Comparison of ENCODE assay signal across 1 cellular context in genomic region chr16:85821441-85821901, GRCh38.
TF ChIP-seq lines count a peak whose summit lies in the region.

No MANE protein-coding gene starts in this region.

TF ChIP-seq in HepG2, 621 proteins besides CTCF, POLR2A, EP300 and RAD21 (continued from another document and continues in another):
- TF ChIP-seq, protein P1, sequence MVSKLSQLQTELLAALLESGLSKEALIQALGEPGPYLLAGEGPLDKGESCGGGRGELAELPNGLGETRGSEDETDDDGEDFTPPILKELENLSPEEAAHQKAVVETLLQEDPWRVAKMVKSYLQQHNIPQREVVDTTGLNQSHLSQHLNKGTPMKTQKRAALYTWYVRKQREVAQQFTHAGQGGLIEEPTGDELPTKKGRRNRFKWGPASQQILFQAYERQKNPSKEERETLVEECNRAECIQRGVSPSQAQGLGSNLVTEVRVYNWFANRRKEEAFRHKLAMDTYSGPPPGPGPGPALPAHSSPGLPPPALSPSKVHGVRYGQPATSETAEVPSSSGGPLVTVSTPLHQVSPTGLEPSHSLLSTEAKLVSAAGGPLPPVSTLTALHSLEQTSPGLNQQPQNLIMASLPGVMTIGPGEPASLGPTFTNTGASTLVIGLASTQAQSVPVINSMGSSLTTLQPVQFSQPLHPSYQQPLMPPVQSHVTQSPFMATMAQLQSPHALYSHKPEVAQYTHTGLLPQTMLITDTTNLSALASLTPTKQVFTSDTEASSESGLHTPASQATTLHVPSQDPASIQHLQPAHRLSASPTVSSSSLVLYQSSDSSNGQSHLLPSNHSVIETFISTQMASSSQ (IDR thresholded peaks at IDR 0.05; ENCODE audit: low read depth) = no peak
- TF ChIP-seq, protein P1 (CRISPR knock-in tag; IDR thresholded peaks at IDR 0.05; ENCODE audit: borderline replicate concordance) = no peak
- no peak for TF ChIP-seq ZNF432 (CRISPR knock-in tag; IDR thresholded peaks at IDR 0.05; ENCODE audit: borderline replicate concordance)
- no peak for TF ChIP-seq TBL1XR1 (IDR thresholded peaks at IDR 0.05; ENCODE audit: borderline replicate concordance, low read length, partially characterized antibody)
- TF ChIP-seq, protein P2, sequence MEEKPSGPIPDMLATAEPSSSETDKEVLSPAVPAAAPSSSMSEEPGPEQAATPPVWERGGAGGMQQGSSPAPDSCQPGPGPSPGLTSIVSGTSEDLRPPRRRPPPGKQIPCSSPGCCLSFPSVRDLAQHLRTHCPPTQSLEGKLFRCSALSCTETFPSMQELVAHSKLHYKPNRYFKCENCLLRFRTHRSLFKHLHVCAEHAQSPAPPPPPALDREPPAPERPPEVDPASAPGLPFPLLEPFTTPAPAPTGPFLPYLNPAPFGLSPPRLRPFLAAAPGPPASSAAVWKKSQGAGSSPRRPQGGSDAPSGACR (CRISPR knock-in tag; IDR thresholded peaks at IDR 0.05) = no peak
- TF ChIP-seq ZNF407 (CRISPR knock-in tag; IDR thresholded peaks at IDR 0.05; ENCODE audit: not compliant biosample characterization) = no peak
- no peak for TF ChIP-seq MTA1 (CRISPR knock-in tag; IDR thresholded peaks at IDR 0.05; ENCODE audit: borderline replicate concordance)
- TF ChIP-seq PITX1 (CRISPR knock-in tag; IDR thresholded peaks at IDR 0.05) = peak; percentile 83
- TF ChIP-seq ZHX2 (IDR thresholded peaks at IDR 0.05; ENCODE audit: low read depth) = no peak
- no peak for TF ChIP-seq ZHX2 (CRISPR knock-in tag; IDR thresholded peaks at IDR 0.05; ENCODE audit: borderline replicate concordance)
- no peak for TF ChIP-seq KDM1A (CRISPR knock-in tag; IDR thresholded peaks at IDR 0.05)
- TF ChIP-seq MAZ (IDR thresholded peaks at IDR 0.05; ENCODE audit: borderline replicate concordance, low read depth, low read length) = peak; percentile 52; the same call in 1 of the 2 replicates
- peak; percentile 47; the same call in 1 of the 2 replicates for TF ChIP-seq MAZ (CRISPR knock-in tag; IDR thresholded peaks at IDR 0.05; ENCODE audit: low read depth)
- TF ChIP-seq ZBTB44 (CRISPR knock-in tag; IDR thresholded peaks at IDR 0.05) = no peak
- peak; percentile 60; the same call in 1 of the 2 replicates for TF ChIP-seq GABPB1 (CRISPR knock-in tag; IDR thresholded peaks at IDR 0.05)
- no peak for TF ChIP-seq SOX5 (CRISPR knock-in tag; IDR thresholded peaks at IDR 0.05; ENCODE audit: borderline replicate concordance)
- TF ChIP-seq DNMT1 (CRISPR knock-in tag; IDR thresholded peaks at IDR 0.05) = no peak
- TF ChIP-seq, protein P3, sequence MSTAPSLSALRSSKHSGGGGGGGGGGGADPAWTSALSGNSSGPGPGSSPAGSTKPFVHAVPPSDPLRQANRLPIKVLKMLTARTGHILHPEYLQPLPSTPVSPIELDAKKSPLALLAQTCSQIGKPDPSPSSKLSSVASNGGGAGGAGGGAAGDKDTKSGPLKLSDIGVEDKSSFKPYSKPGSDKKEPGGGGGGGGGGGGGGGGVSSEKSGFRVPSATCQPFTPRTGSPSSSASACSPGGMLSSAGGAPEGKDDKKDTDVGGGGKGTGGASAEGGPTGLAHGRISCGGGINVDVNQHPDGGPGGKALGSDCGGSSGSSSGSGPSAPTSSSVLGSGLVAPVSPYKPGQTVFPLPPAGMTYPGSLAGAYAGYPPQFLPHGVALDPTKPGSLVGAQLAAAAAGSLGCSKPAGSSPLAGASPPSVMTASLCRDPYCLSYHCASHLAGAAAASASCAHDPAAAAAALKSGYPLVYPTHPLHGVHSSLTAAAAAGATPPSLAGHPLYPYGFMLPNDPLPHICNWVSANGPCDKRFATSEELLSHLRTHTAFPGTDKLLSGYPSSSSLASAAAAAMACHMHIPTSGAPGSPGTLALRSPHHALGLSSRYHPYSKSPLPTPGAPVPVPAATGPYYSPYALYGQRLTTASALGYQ (CRISPR knock-in tag; IDR thresholded peaks at IDR 0.05) = no peak
- TF ChIP-seq, protein P4, sequence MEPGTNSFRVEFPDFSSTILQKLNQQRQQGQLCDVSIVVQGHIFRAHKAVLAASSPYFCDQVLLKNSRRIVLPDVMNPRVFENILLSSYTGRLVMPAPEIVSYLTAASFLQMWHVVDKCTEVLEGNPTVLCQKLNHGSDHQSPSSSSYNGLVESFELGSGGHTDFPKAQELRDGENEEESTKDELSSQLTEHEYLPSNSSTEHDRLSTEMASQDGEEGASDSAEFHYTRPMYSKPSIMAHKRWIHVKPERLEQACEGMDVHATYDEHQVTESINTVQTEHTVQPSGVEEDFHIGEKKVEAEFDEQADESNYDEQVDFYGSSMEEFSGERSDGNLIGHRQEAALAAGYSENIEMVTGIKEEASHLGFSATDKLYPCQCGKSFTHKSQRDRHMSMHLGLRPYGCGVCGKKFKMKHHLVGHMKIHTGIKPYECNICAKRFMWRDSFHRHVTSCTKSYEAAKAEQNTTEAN (CRISPR knock-in tag; conservative IDR thresholded peaks at IDR 0.05) = no peak
- no peak for TF ChIP-seq NBN (conservative IDR thresholded peaks at IDR 0.05)
- TF ChIP-seq HNF1B (CRISPR knock-in tag; IDR thresholded peaks at IDR 0.05) = peak; percentile 75
